Comparison of ENCODE assay signal across 19 cellular contexts in the genomic region with DNA sequence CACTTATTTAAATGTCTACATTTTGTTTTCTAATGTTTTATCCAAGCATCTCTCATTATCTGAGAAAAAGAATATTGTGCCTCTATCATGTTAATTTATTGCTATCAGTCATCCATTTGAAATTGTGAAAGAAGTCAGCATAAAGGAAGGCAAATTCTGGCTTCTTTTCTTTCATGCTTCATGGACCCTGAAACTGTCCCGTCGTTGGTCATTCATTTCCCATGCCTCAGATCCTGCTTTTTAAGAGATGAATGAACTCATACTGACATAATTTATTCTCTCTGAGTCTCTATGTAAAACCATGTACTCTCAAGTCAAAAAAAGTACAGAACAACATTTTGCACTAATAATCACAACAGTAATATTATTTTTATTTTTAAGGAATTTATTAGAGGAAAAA.
DNase-seq lines count a peak whose midpoint lies in the region; ATAC-seq, FAIRE-seq and TF ChIP-seq lines count a peak whose summit lies in the region.
"Had no signal": no experiment of that assay in that cellular context is flagged by ENCODE, and none has a peak within 500 bp of the region (broad histone marks: within the 10 kb centered on the region; RNA-seq: fewer than 3 reads in every experiment).

No MANE protein-coding gene starts in this region.

- no peaks in the 10 kb centered on the region for H3K36me3 Mint-ChIP-seq in T-helper 2 cell treated with Interferon-gamma antibody and Interleukin-4, amounts not matched to agents 5 μg/mL and 100 μg/mL, for 36 hours (ENCODE audit: low read depth)

- intact Hi-C loops in kidney (cut with DNase I) (no loop called here), left cardiac atrium (cut with DNase I) (no loop called here)

- no peaks in the 10 kb centered on the region for H3K27me3 Mint-ChIP-seq in T-helper 2 cell treated with Interferon-gamma antibody and Interleukin-4, amounts not matched to agents 5 μg/mL and 100 μg/mL, for 36 hours (ENCODE audit: low read depth)
- H3K27me3 Mint-ChIP-seq: B cell; CD4-positive, alpha-beta T cell had no signal

- H3K4me3 ChIP-seq in epithelial cell of proximal tubule (ENCODE audit: low read depth, low read length) (no peak overlapping the region), kidney (ENCODE audit: low read length in 2 of 2) (no peak overlapping the region)

- no peaks in the 10 kb centered on the region for H3K36me3 ChIP-seq in kidney (ENCODE audit: control insufficient read depth in 1 of 2, insufficient read depth in 2 of 2, low read length in 2 of 2)

- peaks cover 43% of the 10 kb centered on the region for H3K9me3 Mint-ChIP-seq in T-helper 2 cell treated with Interferon-gamma antibody and Interleukin-4, amounts not matched to agents 5 μg/mL and 100 μg/mL, for 36 hours

- no peaks in the 10 kb centered on the region for H3K4me1 Mint-ChIP-seq in T-helper 2 cell treated with Interferon-gamma antibody and Interleukin-4, amounts not matched to agents 5 μg/mL and 100 μg/mL, for 36 hours (ENCODE audit: low read depth)
- H3K4me1 Mint-ChIP-seq: B cell had no signal

- H3K9ac ChIP-seq in kidney (ENCODE audit: low read length in 2 of 2) = no peak overlapping the region

- no peak overlapping the region for H3K4me3 Mint-ChIP-seq in T-helper 2 cell treated with Interferon-gamma antibody and Interleukin-4, amounts not matched to agents 5 μg/mL and 100 μg/mL, for 36 hours
- H3K4me3 Mint-ChIP-seq: B cell; CD4-positive, alpha-beta T cell; H9 had no signal

- FAIRE-seq in D721Med (lab: Jason Lieb, UNC) = peak; percentile 38
- FAIRE-seq in kidney (lab: Jason Lieb, UNC) = no peak
- FAIRE-seq: GM12892, HepG2, HTR-8/SVneo had no signal

- H3K4me1 ChIP-seq in kidney (ENCODE audit: control insufficient read depth in 1 of 2, insufficient read depth in 1 of 2, low read depth in 1 of 2, low read length in 2 of 2) = no peaks in the 10 kb centered on the region

- no peak for DNase-seq in D721Med (ENCODE audit: insufficient read length, low spot score)
- DNase-seq in epithelial cell of proximal tubule (ENCODE audit: low read depth) = peak; percentile 55
- peak; percentile 78 for DNase-seq in kidney tubule cell (ENCODE audit: low spot score)
- DNase-seq in T-helper 2 cell treated with Interferon-gamma antibody and Interleukin-4, amounts not matched to agents 5 μg/mL and 100 μg/mL, for 36 hours (ENCODE audit: low spot score) = no peak
- DNase-seq in kidney = no peak
- no peak for DNase-seq in NCI-H1694 treated with DMSO at 0.1 percent for 48 hours (lab: John Stamatoyannopoulos, UW)
- DNase-seq in left cardiac atrium = no peak
- DNase-seq: C1 segment of cervical spinal cord; CD4-positive, alpha-beta T cell; DMS153; DMS79 treated with DMSO at 0.1 percent for 48 hours; EL; GDM1; GOT3; H9 had no signal

- TF ChIP-seq CTCF in D721Med (IDR thresholded peaks at IDR 0.05; ENCODE audit: insufficient read depth, missing control alignments) (no peak), epithelial cell of proximal tubule (conservative IDR thresholded peaks at IDR 0.05; ENCODE audit: low read depth, low read length) (no peak), kidney (IDR thresholded peaks at IDR 0.05; ENCODE audit: borderline replicate concordance, extremely low read depth, insufficient read depth) (no peak)

- no peak overlapping the region for H3K27ac Mint-ChIP-seq in T-helper 2 cell treated with Interferon-gamma antibody and Interleukin-4, amounts not matched to agents 5 μg/mL and 100 μg/mL, for 36 hours
- H3K27ac Mint-ChIP-seq: B cell; CD4-positive, alpha-beta T cell; H9 had no signal

- no peak for ATAC-seq in left cardiac atrium
- ATAC-seq: HepG2 had no signal

- no peaks in the 10 kb centered on the region for H3K9me3 ChIP-seq in kidney (ENCODE audit: control insufficient read depth in 1 of 2, low read length in 2 of 2)

- no peak overlapping the region for H3K27ac ChIP-seq in kidney (ENCODE audit: low read depth in 2 of 2, low read length in 2 of 2)

Comparison
In these comparisons a context has a peak if more than half of its experiments do, and no peak if none do; other contexts are left out.
1. DNase-seq: peak in epithelial cell of proximal tubule (single experiment) and kidney tubule cell (single experiment); none in D721Med (single experiment), T-helper 2 cell treated with Interferon-gamma antibody and Interleukin-4, amounts not matched to agents 5 μg/mL and 100 μg/mL, for 36 hours (single experiment), kidney (single experiment), NCI-H1694 treated with DMSO at 0.1 percent for 48 hours (single experiment) and left cardiac atrium (single experiment).